Comparison of ENCODE assay signal across 9 cellular contexts in genomic region chr20:49982072-49982345, GRCh38. TPM values are rescaled to one million over a fixed set of nuclear protein-coding genes. Genes with fewer than 3 reads are reported as not detected.
DNase-seq lines count a peak whose midpoint lies in the region; ATAC-seq and TF ChIP-seq lines count a peak whose summit lies in the region.
"Had no signal": no experiment of that assay in that cellular context is flagged by ENCODE, and none has a peak within 500 bp of the region (broad histone marks: within the 10 kb centered on the region; RNA-seq: fewer than 3 reads in every experiment).

No MANE protein-coding gene starts in this region.

- no peaks in the 10 kb centered on the region for H3K36me3 ChIP-seq in A673 (ENCODE audit: insufficient read depth, low read length, poor library complexity, severe bottlenecking)
- peaks cover 5% of the 10 kb centered on the region; the same call in 1 of the 2 replicates for H3K36me3 ChIP-seq in HUES48 (ENCODE audit: control insufficient read depth, insufficient read depth, low read length)

- H3K4me1 Mint-ChIP-seq in MCF 10A (ENCODE audit: insufficient read depth, unreplicated experiment): peaks cover 6% of the 10 kb centered on the region
- peaks cover 16 to 29% (median 19%) of the 10 kb centered on the region in 3 donors for H3K4me1 Mint-ChIP-seq in naive B cell

- H3K9me3 Mint-ChIP-seq in MCF 10A (ENCODE audit: unreplicated experiment) (no peaks in the 10 kb centered on the region), naive B cell (no peaks in the 10 kb centered on the region)

- CTCF ChIA-PET in A673 (lab: Charles Lee): interaction anchor here (0.6 to 2.5 kb wide), 4 partner anchors 11 to 197 kb away, joined by 3 to 12 read pairs (median 7); no protein-coding TSS in a partner anchor
- CTCF ChIA-PET in MCF 10A (lab: Yijun Ruan, JAX): interaction anchor here (0.5 to 14.3 kb wide), 12 partner anchors 43 to 1560 kb away, joined by 3 to 582 read pairs (median 3); partner anchors contain the start of gene NFATC2

- H3K4me1 ChIP-seq in A673 (ENCODE audit: insufficient read depth, low read length, poor library complexity, severe bottlenecking) (peaks cover 37% of the 10 kb centered on the region), HUES48 (ENCODE audit: control insufficient read depth, insufficient read depth, low read length) (peaks cover 44% of the 10 kb centered on the region)

- TF ChIP-seq CTCF in A673 (conservative IDR thresholded peaks at IDR 0.05; ENCODE audit: low read depth, low read length): no peak
- no peak for TF ChIP-seq CTCF in MCF 10A (IDR thresholded peaks at IDR 0.05; ENCODE audit: unreplicated experiment)

- H3K27ac ChIP-seq in A673 (ENCODE audit: low read depth, low read length, poor library complexity, severe bottlenecking): no peak overlapping the region
- no peak overlapping the region for H3K27ac ChIP-seq in HUES48 (ENCODE audit: low read depth, low read length)

- no peaks in the 10 kb centered on the region for H3K36me3 Mint-ChIP-seq in MCF 10A (ENCODE audit: insufficient read depth, unreplicated experiment)
- no peaks in the 10 kb centered on the region for H3K36me3 Mint-ChIP-seq in naive B cell

- H3K9ac ChIP-seq in HUES48 (ENCODE audit: low read depth, low read length): no peak overlapping the region

- H3K9me3 ChIP-seq in A673 (ENCODE audit: low read depth, low read length, poor library complexity, severe bottlenecking) (no peaks in the 10 kb centered on the region), HUES48 (ENCODE audit: control insufficient read depth, insufficient read depth, low read length) (no peaks in the 10 kb centered on the region)

- POLR2A ChIA-PET in A673 (lab: Charles Lee; ENCODE audit: low non-redundant PET) (no interaction called here), MCF 10A (lab: Yijun Ruan, JAX) (interaction anchor here (1.2 to 2.1 kb wide), 2 partner anchors 88 to 89 kb away, joined by 3 to 9 read pairs; no protein-coding TSS in a partner anchor)

- H3K27ac Mint-ChIP-seq in MCF 10A (ENCODE audit: low read depth, unreplicated experiment) (no peak overlapping the region), naive B cell (peak overlapping the region in 5 of 6 donors; percentile 40 to 92 (median 80))

- peak overlapping the region; percentile 55 for H3K4me3 Mint-ChIP-seq in MCF 10A (ENCODE audit: unreplicated experiment)
- peak overlapping the region; percentile 64 to 87 (median 80) for H3K4me3 Mint-ChIP-seq in naive B cell

- no peak for ATAC-seq in naive B cell (ENCODE audit: low read depth in 2 of 2)
- ATAC-seq in HG03342 (IDR thresholded peaks at IDR 0.05; ENCODE audit: unreplicated experiment): no peak

- H3K27me3 Mint-ChIP-seq in MCF 10A (ENCODE audit: insufficient read depth, unreplicated experiment): peaks cover 19% of the 10 kb centered on the region
- H3K27me3 Mint-ChIP-seq in naive B cell: no peaks in the 10 kb centered on the region

- DNase-seq in A673 (ENCODE audit: low spot score) (no peak), MCF 10A (ENCODE audit: unreplicated experiment) (no peak), naive B cell (no peak), D341Med (ENCODE audit: low spot score) (no peak), COLO668 (lab: John Stamatoyannopoulos, UW; ENCODE audit: unreplicated experiment) (no peak), NCI-H510A treated with DMSO at 0.1 percent for 48 hours (lab: John Stamatoyannopoulos, UW) (no peak)
- DNase-seq: foreskin melanocyte had no signal

- intact Hi-C loops in A673 (cut with micrococcal nuclease; ENCODE audit: unreplicated experiment): loop anchor here (5.0 kb wide), 1 partner anchor 480 kb away; no protein-coding TSS in a partner anchor
- intact Hi-C loops in MCF 10A (cut with micrococcal nuclease): loop anchor here (1.0 to 2.0 kb wide), 3 partner anchors 53 to 103 kb away; no protein-coding TSS in a partner anchor

- H3K4me3 ChIP-seq in A673 (ENCODE audit: low read depth, low read length, poor library complexity, severe bottlenecking) (peak overlapping the region; percentile 39), HUES48 (ENCODE audit: low read depth, low read length) (peak overlapping the region; percentile 48)

- BruUV-seq in A673 (replicated peaks; lab: Mats Ljungman, UMichigan) (no TSS peak), MCF 10A (replicated peaks; lab: Mats Ljungman, UMichigan) (no TSS peak)

- H3K27me3 ChIP-seq in A673 (replicated peaks; ENCODE audit: insufficient read depth, low read depth, low read length, poor library complexity) (no peaks in the 10 kb centered on the region), HUES48 (ENCODE audit: control insufficient read depth, insufficient read depth, low read length) (peaks cover 16% of the 10 kb centered on the region)

RNA-seq across cellular contexts. Expression of gene SNAI1, which starts 0.8 kb away (rescaled TPM):
- 4.1 and 4.4 TPM in 2 replicates for total RNA-seq in A673 (2021)
- total RNA-seq in MCF 10A (2022): 0.17 and 0.23 TPM in 2 replicates
- polyA plus RNA-seq in naive B cell (ENCODE audit: low read depth in 6 of 6): 1 to 10 TPM in 1 of 6 donors, under 1 TPM in 4, not detected in 1; 0.36 to 1.8 (median 0.73) TPM

RNA-seq across cellular contexts. Expression of gene RNF114, which starts 45.8 kb away (rescaled TPM):
- total RNA-seq in A673 (2021) (83.6 and 90.0 TPM in 2 replicates), MCF 10A (2022) (40.0 and 48.6 TPM in 2 replicates)
- 100 to 1,000 TPM in 5 of 6 donors, 10 to 100 TPM in 1; 96.6 to 137 (median 122) TPM for polyA plus RNA-seq in naive B cell (ENCODE audit: low read depth in 6 of 6)
